8 cellular contexts compared by ENCODE assay signal in the genomic region with DNA sequence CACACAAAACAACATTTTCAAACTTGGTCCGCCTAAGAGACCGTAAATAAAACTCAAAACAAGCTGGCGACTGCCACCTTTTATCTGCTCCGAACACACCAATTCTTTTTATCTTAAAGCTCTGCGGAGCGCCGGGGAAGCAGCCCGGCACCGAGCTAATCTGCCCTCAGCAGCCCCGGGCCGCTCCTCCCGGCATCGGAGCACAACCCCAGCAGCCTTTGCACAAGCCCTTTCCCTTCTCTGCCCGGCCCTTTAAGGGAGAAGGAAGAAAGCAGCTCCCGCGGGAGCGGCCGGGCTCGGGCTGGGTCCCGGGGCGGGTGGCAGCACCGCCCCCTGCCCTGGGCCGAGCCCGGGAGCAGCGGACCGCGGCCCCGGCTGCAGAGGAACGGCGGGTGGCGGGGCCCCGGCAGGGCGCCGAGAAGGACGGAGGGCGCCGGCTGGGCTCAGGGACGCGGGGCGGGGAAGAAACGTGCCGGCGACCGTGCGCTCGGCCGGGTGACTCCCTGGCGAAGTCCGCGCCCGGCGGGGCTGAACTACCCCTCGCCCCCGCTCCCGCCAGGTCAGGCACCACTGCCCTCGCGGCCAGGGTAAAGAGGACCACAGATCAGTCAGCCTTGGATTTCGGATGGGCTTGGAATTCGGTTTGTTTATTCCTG.
A peak's percentile ranks its signal among the peaks of the same experiment; 100 is the strongest.
DNase-seq lines count a peak whose midpoint lies in the region; ATAC-seq, FAIRE-seq and TF ChIP-seq lines count a peak whose summit lies in the region.

No MANE protein-coding gene starts in this region.

- peak; percentile 51 to 58 for ATAC-seq in A549
- no peak for ATAC-seq in effector memory CD8-positive, alpha-beta T cell (replicated peaks)
- peak; percentile 10 for ATAC-seq in memory B cell (ENCODE audit: low read depth)
- ATAC-seq in upper lobe of left lung (ENCODE audit: low FRiP score in 2 of 2), result peak; percentile 59 to 72
- no peak for ATAC-seq in GM18502 (IDR thresholded peaks at IDR 0.05; ENCODE audit: poor library complexity, unreplicated experiment)
- ATAC-seq in GM18907 (IDR thresholded peaks at IDR 0.05; ENCODE audit: unreplicated experiment), result no peak

- peaks cover 18 to 21% of the 10 kb centered on the region in 2 donors for H3K4me1 Mint-ChIP-seq in effector memory CD8-positive, alpha-beta T cell (ENCODE audit: low read depth in 2 of 2)
- peaks cover 10% of the 10 kb centered on the region for H3K4me1 Mint-ChIP-seq in memory B cell

- peak overlapping the region; percentile 63 to 82 for H3K4me3 Mint-ChIP-seq in effector memory CD8-positive, alpha-beta T cell
- peak overlapping the region; percentile 65 for H3K4me3 Mint-ChIP-seq in memory B cell

- no peaks in the 10 kb centered on the region for H3K9me3 Mint-ChIP-seq in effector memory CD8-positive, alpha-beta T cell
- no peaks in the 10 kb centered on the region for H3K9me3 Mint-ChIP-seq in memory B cell

- H3K27ac Mint-ChIP-seq in effector memory CD8-positive, alpha-beta T cell, result no peak overlapping the region
- no peak overlapping the region for H3K27ac Mint-ChIP-seq in memory B cell

- no peak for FAIRE-seq in A549 (lab: Jason Lieb, UNC)

- TF ChIP-seq CTCF in A549 (IDR thresholded peaks at IDR 0.05), result no peak
- no peak for TF ChIP-seq CTCF in RWPE1 (conservative IDR thresholded peaks at IDR 0.05; ENCODE audit: low read depth)
- peak in 1 of 6 experiments; percentile 7 for TF ChIP-seq CTCF in upper lobe of left lung (IDR thresholded peaks at IDR 0.05)

- no peaks in the 10 kb centered on the region for H3K36me3 ChIP-seq in upper lobe of left lung

- DNase-seq in A549 (ENCODE audit: low read depth in 1 of 2, low spot score in 1 of 2), result peak in 1 of 2 experiments; percentile 46
- DNase-seq in RWPE1 (ENCODE audit: low spot score), result no peak
- DNase-seq in effector memory CD8-positive, alpha-beta T cell, result no peak
- DNase-seq in memory B cell (ENCODE audit: low spot score in 2 of 2), result no peak
- peak in 1 of 2 donors; percentile 91 for DNase-seq in upper lobe of left lung

- TF ChIP-seq POLR2A in A549 (IDR thresholded peaks at IDR 0.05; ENCODE audit: low read length) (no peak), upper lobe of left lung (IDR thresholded peaks at IDR 0.05) (no peak)

- peaks cover 5% of the 10 kb centered on the region for H3K36me3 Mint-ChIP-seq in effector memory CD8-positive, alpha-beta T cell (ENCODE audit: insufficient read depth)
- peaks cover 6% of the 10 kb centered on the region for H3K36me3 Mint-ChIP-seq in memory B cell

- peaks cover 13% of the 10 kb centered on the region; the same call in 2 of the 3 replicates for H3K4me1 ChIP-seq in A549
- H3K4me1 ChIP-seq in upper lobe of left lung, result peaks cover 23 to 44% (median 34%) of the 10 kb centered on the region in 4 donors

- peak overlapping the region; percentile 96 for H3K4me2 ChIP-seq in A549

- POLR2A ChIA-PET in A549 (lab: Yijun Ruan, JAX), result no interaction called here
- POLR2A ChIA-PET in RWPE1 (lab: Yijun Ruan, JAX; ENCODE audit: low non-redundant PET), result no interaction called here

- TF ChIP-seq RAD21 in A549 (conservative IDR thresholded peaks at IDR 0.05 in 1 of 2, IDR thresholded peaks at IDR 0.05 in 1 of 2), result no peak

- H3K4me3 ChIP-seq in A549 (peak overlapping the region; percentile 50), GM08714 (ENCODE audit: low read length) (peak overlapping the region; percentile 12; the same call in 1 of the 2 replicates), upper lobe of left lung (peak overlapping the region; percentile 6 to 64 (median 56))

- H3K27me3 Mint-ChIP-seq in effector memory CD8-positive, alpha-beta T cell, result peaks cover 31 to 40% of the 10 kb centered on the region in 2 donors
- peaks cover 20% of the 10 kb centered on the region for H3K27me3 Mint-ChIP-seq in memory B cell

- peak overlapping the region; percentile 10 to 52; a peak in 4 of 6 replicates for H3K27ac ChIP-seq in A549
- H3K27ac ChIP-seq in RWPE1, result peak overlapping the region; percentile 92
- H3K27ac ChIP-seq in upper lobe of left lung, result peak overlapping the region; percentile 70 to 86 (median 75)

- TF ChIP-seq EP300 in A549 (IDR thresholded peaks at IDR 0.05), result no peak
- TF ChIP-seq EP300 in upper lobe of left lung (IDR thresholded peaks at IDR 0.05), result no peak

- CTCF ChIA-PET in A549 (lab: Yijun Ruan, JAX) (interaction anchor here (1.3 to 3.0 kb wide), 6 partner anchors 9 to 955 kb away, joined by 3 to 16 read pairs (median 5); no protein-coding TSS in a partner anchor), RWPE1 (lab: Yijun Ruan, JAX) (interaction anchor here (0.6 to 0.8 kb wide), 4 partner anchors 8 to 1735 kb away, joined by 3 to 4 read pairs (median 4); no protein-coding TSS in a partner anchor)

- peaks cover 0 to 46% (median 21%) of the 10 kb centered on the region in 4 donors for H3K27me3 ChIP-seq in upper lobe of left lung

- H3K9me3 ChIP-seq in A549 (no peaks in the 10 kb centered on the region), upper lobe of left lung (no peaks in the 10 kb centered on the region)

- WGBS in A549 (ENCODE audit: missing lambda C conversion rate), result 4% methylated on average over 30 of the region's 59 CpGs
- WGBS in upper lobe of left lung, 2 donors, result 2 to 4% methylated on average over 16 to 29 of the region's 59 CpGs

TF ChIP-seq in A549, 52 proteins besides CTCF, POLR2A, EP300 and RAD21:
- TF ChIP-seq, protein P1, sequence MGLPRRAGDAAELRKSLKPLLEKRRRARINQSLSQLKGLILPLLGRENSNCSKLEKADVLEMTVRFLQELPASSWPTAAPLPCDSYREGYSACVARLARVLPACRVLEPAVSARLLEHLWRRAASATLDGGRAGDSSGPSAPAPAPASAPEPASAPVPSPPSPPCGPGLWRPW (IDR thresholded peaks at IDR 0.05), result no peak
- no peak for TF ChIP-seq CEBPB (IDR thresholded peaks at IDR 0.05)
- TF ChIP-seq MAX (IDR thresholded peaks at IDR 0.05), result peak; percentile 67
- no peak for TF ChIP-seq CBX8 (IDR thresholded peaks at IDR 0.05)

Comparison
In these comparisons a context has a peak if more than half of its experiments do, and no peak if none do; other contexts are left out.
1. ATAC-seq: peak in A549 (2 of 2), memory B cell (single experiment) and upper lobe of left lung (2 of 2); none in effector memory CD8-positive, alpha-beta T cell (single experiment), GM18502 (single experiment) and GM18907 (single experiment).
2. H3K27ac ChIP-seq: peak in every context shown above with its lines; median percentile 92 in RWPE1; 75 in upper lobe of left lung; 31 in A549.
3. Peak in every context shown above with its lines, with median percentiles within 50 percentile points of each other: H3K4me3 ChIP-seq.